ENCODE assay signal across 19 cellular contexts in genomic region chr2:204277226-204277625, GRCh38.
A peak's percentile ranks its signal among the peaks of the same experiment; 100 is the strongest.
DNase-seq lines count a peak whose midpoint lies in the region; ATAC-seq and TF ChIP-seq lines count a peak whose summit lies in the region.
"Had no signal": no experiment of that assay in that cellular context is flagged by ENCODE, and none has a peak within 500 bp of the region (broad histone marks: within the 10 kb centered on the region; RNA-seq: fewer than 3 reads in every experiment).

No MANE protein-coding gene starts in this region.

- no peak for TF ChIP-seq CTCF in fibroblast of mammary gland (conservative IDR thresholded peaks at IDR 0.05; ENCODE audit: control insufficient read depth, insufficient read depth, low read depth, low read length)

- peak; percentile 7 for DNase-seq in DMS 273 (lab: John Stamatoyannopoulos, UW; ENCODE audit: unreplicated experiment)
- DNase-seq in DMS 273 treated with DMSO at 0.1 percent for 48 hours (lab: John Stamatoyannopoulos, UW): no peak
- DNase-seq in NCI-H2171 (lab: John Stamatoyannopoulos, UW): peak; percentile 43
- DNase-seq in SK-N-MC (ENCODE audit: low read depth, low spot score): peak; percentile 76
- DNase-seq in fibroblast of mammary gland (ENCODE audit: low read depth): peak; percentile 30
- DNase-seq in SIG-M5 (lab: John Stamatoyannopoulos, UW): no peak
- DNase-seq: ACHN; AML-193; BE2C; CD4-positive, alpha-beta T cell; CD8-positive, alpha-beta memory T cell; DMS153; DND-41; H7; HCEC 1CT had no signal

- H3K27ac ChIP-seq in SK-N-MC: no peak overlapping the region
- H3K27ac ChIP-seq: 22Rv1; BLaER1 treated with 17β-estradiol and CSF1 and Interleukin-3, amounts not matched to agents 10 nM and 100 nM had no signal

- H3K9me3 ChIP-seq in SK-N-MC (ENCODE audit: low read depth, low read length): no peaks in the 10 kb centered on the region
- H3K9me3 ChIP-seq: BE2C; BLaER1 treated with 17β-estradiol and CSF1 and Interleukin-3, amounts not matched to agents 10 nM and 100 nM had no signal

- H3K9ac ChIP-seq in SK-N-MC (ENCODE audit: insufficient read length): no peak overlapping the region
- H3K9ac ChIP-seq: BLaER1 treated with 17β-estradiol and CSF1 and Interleukin-3, amounts not matched to agents 10 nM and 100 nM had no signal

- H3K4me3 ChIP-seq in SK-N-MC: no peak overlapping the region
- no peak overlapping the region for H3K4me3 ChIP-seq in fibroblast of mammary gland (ENCODE audit: control insufficient read depth, low read depth, low read length)
- H3K4me3 ChIP-seq: BLaER1 treated with 17β-estradiol and CSF1 and Interleukin-3, amounts not matched to agents 10 nM and 100 nM had no signal

- ATAC-seq in HG02885 (IDR thresholded peaks at IDR 0.05; ENCODE audit: poor library complexity, unreplicated experiment): no peak
- ATAC-seq in SK-N-SH treated with all-trans-retinoic acid at 6 μM for 48 hours: no peak

- no peaks in the 10 kb centered on the region for H3K36me3 ChIP-seq in SK-N-MC (ENCODE audit: insufficient read depth, low read length)
- H3K36me3 ChIP-seq: BE2C; BLaER1 treated with 17β-estradiol and CSF1 and Interleukin-3, amounts not matched to agents 10 nM and 100 nM had no signal

TF ChIP-seq in SK-N-SH treated with all-trans-retinoic acid at 6 μM for 48 hours, 23 proteins besides CTCF, POLR2A, EP300 and RAD21:
- no peak for TF ChIP-seq ZFP30 (CRISPR knock-in tag; IDR thresholded peaks at IDR 0.05)
- TF ChIP-seq ZNF8 (CRISPR knock-in tag; IDR thresholded peaks at IDR 0.05): no peak

Comparison
In these comparisons a context has a peak if more than half of its experiments do, and no peak if none do; other contexts are left out.
1. DNase-seq: peak in DMS 273 (single experiment), NCI-H2171 (single experiment), SK-N-MC (single experiment) and fibroblast of mammary gland (single experiment); none in DMS 273 treated with DMSO at 0.1 percent for 48 hours (single experiment) and SIG-M5 (single experiment).